12 cellular contexts compared by ENCODE assay signal in the genomic region with DNA sequence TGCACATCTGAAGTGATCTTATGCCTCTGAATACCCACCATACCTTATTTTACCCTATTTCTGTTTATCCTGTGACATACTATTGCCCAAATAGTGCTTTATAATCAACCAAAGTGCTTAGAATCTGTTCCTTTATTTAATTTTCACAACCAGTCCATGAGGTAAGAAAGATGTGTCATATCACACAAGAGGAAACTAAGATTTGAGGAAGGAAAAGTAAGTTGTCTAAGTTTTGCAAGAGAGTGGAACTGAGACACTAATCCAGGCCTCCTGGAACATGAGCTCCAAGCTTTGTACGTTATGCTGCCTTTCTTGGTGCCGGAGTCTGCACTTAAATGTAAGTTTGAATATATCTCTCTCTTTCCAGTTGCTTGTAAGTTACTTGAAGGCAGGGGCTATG. TPM values are rescaled to one million over a fixed set of nuclear protein-coding genes. Genes with fewer than 3 reads are reported as not detected.
DNase-seq lines count a peak whose midpoint lies in the region; ATAC-seq and TF ChIP-seq lines count a peak whose summit lies in the region.
"Had no signal": no experiment of that assay in that cellular context is flagged by ENCODE, and none has a peak within 500 bp of the region (broad histone marks: within the 10 kb centered on the region; RNA-seq: fewer than 3 reads in every experiment).

No MANE protein-coding gene starts in this region.

- 48 to 57% methylated on average over 2 of the region's 2 CpGs for WGBS in GM23248 (ENCODE audit: low coverage in 1 of 2, low lambda C conversion rate in 2 of 2, missing lambda C conversion rate in 2 of 2), 2 experiments
- 67 to 72% methylated on average over 2 of the region's 2 CpGs for WGBS in gastroesophageal sphincter (ENCODE audit: low coverage in 1 of 2), 2 donors
- no CpG with 5 or more reads among the region's 2 CpGs for WGBS in trophoblast cell (ENCODE audit: extremely low coverage, insufficient coverage, insufficient read length)
- WGBS in prostate gland = 80% methylated on average over 2 of the region's 2 CpGs

- H3K79me2 ChIP-seq in GM23248 (ENCODE audit: insufficient read depth) = peaks cover 89% of the 10 kb centered on the region
- H3K79me2 ChIP-seq in OCI-LY3 (ENCODE audit: low read length) = peaks cover 86% of the 10 kb centered on the region
- H3K79me2 ChIP-seq in trophoblast cell (ENCODE audit: control insufficient read depth, insufficient read depth, low read length, poor library complexity) = peaks cover 3% of the 10 kb centered on the region

- no peaks in the 10 kb centered on the region for H3K27me3 ChIP-seq in GM23248 (replicated peaks; ENCODE audit: insufficient read depth)
- no peaks in the 10 kb centered on the region for H3K27me3 ChIP-seq in OCI-LY3 (ENCODE audit: low read depth, low read length)
- no peaks in the 10 kb centered on the region for H3K27me3 ChIP-seq in gastroesophageal sphincter
- no peaks in the 10 kb centered on the region for H3K27me3 ChIP-seq in trophoblast cell (ENCODE audit: insufficient read depth, low read length)
- H3K27me3 ChIP-seq in prostate gland (replicated peaks; ENCODE audit: insufficient read depth) = no peaks in the 10 kb centered on the region

- no peak overlapping the region for H2BK5ac ChIP-seq in trophoblast cell (ENCODE audit: low read depth, low read length, poor library complexity)

- in situ Hi-C loops in GM23248 (cut with MboI) = no loop called here

- H2AFZ ChIP-seq in GM23248 = no peak overlapping the region
- H2AFZ ChIP-seq in OCI-LY3 (ENCODE audit: low read depth, low read length) = no peak overlapping the region
- no peak overlapping the region for H2AFZ ChIP-seq in trophoblast cell (ENCODE audit: insufficient read depth, low read length, poor library complexity)

- H3K18ac ChIP-seq in trophoblast cell (ENCODE audit: low read length) = no peak overlapping the region

- DNase-seq in GM23248 = peak; percentile 19
- DNase-seq in trophoblast cell = peak in 1 of 2 donors; percentile 16
- no peak for DNase-seq in prostate gland (ENCODE audit: low spot score)
- DNase-seq in immature natural killer cell = no peak
- DNase-seq in foreskin fibroblast = no peak
- DNase-seq: activated effector memory CD4-positive, alpha-beta T cell treated with Interleukin-2 at 50 U/mL for 16 hours; glutamatergic neuron had no signal

- H2BK120ac ChIP-seq in trophoblast cell (ENCODE audit: insufficient read depth, low read length, poor library complexity) = no peak overlapping the region

- TF ChIP-seq CTCF in OCI-LY3 (IDR thresholded peaks at IDR 0.05; ENCODE audit: low read depth, low read length) = no peak
- TF ChIP-seq CTCF in gastroesophageal sphincter (IDR thresholded peaks at IDR 0.05) = no peak
- no peak for TF ChIP-seq CTCF in prostate gland (IDR thresholded peaks at IDR 0.05)
- TF ChIP-seq CTCF in foreskin fibroblast (IDR thresholded peaks at IDR 0.05; ENCODE audit: low read depth, low read length) = no peak

- no peak overlapping the region for H3K14ac ChIP-seq in trophoblast cell (ENCODE audit: low read length)

- no peaks in the 10 kb centered on the region for H3F3A ChIP-seq in GM23248 (ENCODE audit: insufficient read depth)

- no peak overlapping the region for H2AK5ac ChIP-seq in trophoblast cell (ENCODE audit: low read length)

- H4K91ac ChIP-seq in trophoblast cell (ENCODE audit: low read depth, low read length) = no peak overlapping the region

- peak overlapping the region in 1 of 5 donors; percentile 10 for H3K4me3 Mint-ChIP-seq in immature natural killer cell
- H3K4me3 Mint-ChIP-seq: WTC11 had no signal

- no peak overlapping the region for H3K4me3 ChIP-seq in GM23248
- peak overlapping the region; percentile 59 for H3K4me3 ChIP-seq in OCI-LY3 (ENCODE audit: low read length)
- no peak overlapping the region for H3K4me3 ChIP-seq in gastroesophageal sphincter
- no peak overlapping the region for H3K4me3 ChIP-seq in trophoblast cell (ENCODE audit: low read depth, low read length)
- H3K4me3 ChIP-seq in prostate gland = no peak overlapping the region
- no peak overlapping the region for H3K4me3 ChIP-seq in foreskin fibroblast (ENCODE audit: low read depth in 1 of 2, low read length in 2 of 2)

- H3K4ac ChIP-seq in trophoblast cell (ENCODE audit: low read depth, low read length) = peak overlapping the region; percentile 75

- H4K20me1 ChIP-seq in GM23248 (ENCODE audit: insufficient read depth) (0 out of 2 replicates have a peak, but pooled peaks cover 5% of the 10 kb centered on the region), OCI-LY3 (ENCODE audit: insufficient read depth, low read length) (peaks cover 60% of the 10 kb centered on the region)

- TF ChIP-seq EP300 in gastroesophageal sphincter (IDR thresholded peaks at IDR 0.05) = no peak

- H3K4me2 ChIP-seq in GM23248 (ENCODE audit: unreplicated experiment) = no peak overlapping the region
- H3K4me2 ChIP-seq in OCI-LY3 (ENCODE audit: low read length) = peak overlapping the region; percentile 80
- H3K4me2 ChIP-seq in trophoblast cell (ENCODE audit: low read length) = no peak overlapping the region

- no peaks in the 10 kb centered on the region for H3K36me3 ChIP-seq in GM23248 (ENCODE audit: low read depth)
- peaks cover 7% of the 10 kb centered on the region for H3K36me3 ChIP-seq in OCI-LY3 (replicated peaks; ENCODE audit: low read depth, low read length)
- H3K36me3 ChIP-seq in gastroesophageal sphincter = peaks cover 0 to 22% of the 10 kb centered on the region in 2 donors
- H3K36me3 ChIP-seq in trophoblast cell (ENCODE audit: control insufficient read depth in 1 of 2, insufficient read depth in 2 of 2, low read length in 2 of 2) = peaks cover 2 to 7% of the 10 kb centered on the region in 2 experiments
- H3K36me3 ChIP-seq in prostate gland = no peaks in the 10 kb centered on the region

- H4K8ac ChIP-seq in trophoblast cell (ENCODE audit: low read depth, low read length) = no peak overlapping the region

- H3K27ac Mint-ChIP-seq in immature natural killer cell = peak overlapping the region in 2 of 6 donors; percentile 26 to 64

- no peak overlapping the region for H2BK12ac ChIP-seq in trophoblast cell (ENCODE audit: low read length)

- H3K4me1 Mint-ChIP-seq in immature natural killer cell = peaks cover 34 to 57% of the 10 kb centered on the region in 2 donors
- H3K4me1 Mint-ChIP-seq: WTC11 had no signal

- intact Hi-C loops in prostate gland (cut with DNase I) = no loop called here

- H3K27ac ChIP-seq in GM23248 = no peak overlapping the region
- H3K27ac ChIP-seq in OCI-LY3 (ENCODE audit: low read length) = peak overlapping the region; percentile 80
- H3K27ac ChIP-seq in gastroesophageal sphincter = no peak overlapping the region
- no peak overlapping the region for H3K27ac ChIP-seq in trophoblast cell (ENCODE audit: low read depth, low read length)
- H3K27ac ChIP-seq in prostate gland = no peak overlapping the region
- H3K27ac ChIP-seq: RWPE1 had no signal

- H3K36me3 Mint-ChIP-seq in immature natural killer cell = no peaks in the 10 kb centered on the region

- H3K9me3 Mint-ChIP-seq in immature natural killer cell = no peaks in the 10 kb centered on the region
- H3K9me3 Mint-ChIP-seq: WTC11 had no signal

- ATAC-seq in gastroesophageal sphincter (peak; percentile 46), HG03460 (IDR thresholded peaks at IDR 0.05; ENCODE audit: unreplicated experiment) (no peak)
- ATAC-seq: WTC11 had no signal

- H3K9ac ChIP-seq in GM23248 = no peak overlapping the region
- peak overlapping the region; percentile 19; the same call in 1 of the 2 replicates for H3K9ac ChIP-seq in OCI-LY3 (ENCODE audit: low read length)
- no peak overlapping the region for H3K9ac ChIP-seq in trophoblast cell (ENCODE audit: low read length)

- TF ChIP-seq POLR2A in gastroesophageal sphincter (IDR thresholded peaks at IDR 0.05) = no peak
- no peak for TF ChIP-seq POLR2A in prostate gland (IDR thresholded peaks at IDR 0.05)

- H3K4me1 ChIP-seq in GM23248 (ENCODE audit: insufficient read depth) = peaks cover 19% of the 10 kb centered on the region
- peaks cover 54% of the 10 kb centered on the region for H3K4me1 ChIP-seq in OCI-LY3 (ENCODE audit: low read length)
- peaks cover 16 to 70% (median 19%) of the 10 kb centered on the region in 3 donors for H3K4me1 ChIP-seq in gastroesophageal sphincter
- peaks cover 0 to 6% of the 10 kb centered on the region in 2 experiments for H3K4me1 ChIP-seq in trophoblast cell (ENCODE audit: control insufficient read depth in 1 of 2, insufficient read depth in 2 of 2, low read length in 2 of 2)
- H3K4me1 ChIP-seq in prostate gland (replicated peaks) = no peaks in the 10 kb centered on the region

- no peaks in the 10 kb centered on the region for H3K79me1 ChIP-seq in trophoblast cell (ENCODE audit: low read length)

- no peaks in the 10 kb centered on the region for H3K27me3 Mint-ChIP-seq in immature natural killer cell (ENCODE audit: low read depth in 3 of 3)

- no peak overlapping the region for H3K23ac ChIP-seq in trophoblast cell (ENCODE audit: low read length)

- H3K9me2 ChIP-seq in GM23248 (ENCODE audit: insufficient read depth) = no peaks in the 10 kb centered on the region

- H4K12ac ChIP-seq in trophoblast cell (ENCODE audit: low read depth, low read length) = no peak overlapping the region

- H3K9me3 ChIP-seq in GM23248 (ENCODE audit: low read depth) (no peaks in the 10 kb centered on the region), OCI-LY3 (ENCODE audit: insufficient read depth, low read length) (no peaks in the 10 kb centered on the region), gastroesophageal sphincter (no peaks in the 10 kb centered on the region), trophoblast cell (ENCODE audit: insufficient read depth, low read depth, low read length) (no peaks in the 10 kb centered on the region), prostate gland (no peaks in the 10 kb centered on the region)

RNA-seq across cellular contexts. Expression of a gene that starts 17.2 kb away (rescaled TPM):
- total RNA-seq in GM23248 (2014; rRNA removed; shearing (Covaris generic)) = 26.8 and 28.3 TPM in 2 replicates
- 9.8 and 12.6 TPM in 2 replicates for polyA plus RNA-seq in GM23248 (2016; fragmentation: Nextera tagmentation; extraction: Ambion mirVana)
- 10 to 100 TPM; 63.4 to 94.0 (median 77.8) TPM for total RNA-seq in gastroesophageal sphincter
- 25.5 and 26.6 TPM in 2 replicates for polyA plus RNA-seq in trophoblast cell (2013)
- total RNA-seq in prostate gland = 10 to 100 TPM; 61.2 to 85.1 TPM
- 10 to 100 TPM in 1 of 3 donors, 1 to 10 TPM in 2; 4.0 to 14.5 (median 7.2) TPM for polyA plus RNA-seq in immature natural killer cell

RNA-seq across cellular contexts. Expression of a gene that starts 31.6 kb away (rescaled TPM):
- 26.8 and 34.8 TPM in 2 replicates for total RNA-seq in GM23248 (2014; rRNA removed; shearing (Covaris generic))
- 25.5 and 26.7 TPM in 2 replicates for polyA plus RNA-seq in GM23248 (2016; fragmentation: Nextera tagmentation; extraction: Ambion mirVana)
- 10 to 100 TPM; 26.3 to 30.5 (median 29.8) TPM for total RNA-seq in gastroesophageal sphincter
- polyA plus RNA-seq in trophoblast cell (2013) = 39.8 and 41.7 TPM in 2 replicates
- 10 to 100 TPM; 32.9 to 81.0 TPM for total RNA-seq in prostate gland
- 10 to 100 TPM; 16.2 to 32.1 (median 25.2) TPM for polyA plus RNA-seq in immature natural killer cell

RNA-seq across cellular contexts. Expression of a gene that starts 38.1 kb away (rescaled TPM):
- total RNA-seq in GM23248 (2014; rRNA removed; shearing (Covaris generic)) = 4.5 and 5.9 TPM in 2 replicates
- 2.9 and 4.4 TPM in 2 replicates for polyA plus RNA-seq in GM23248 (2016; fragmentation: Nextera tagmentation; extraction: Ambion mirVana)
- total RNA-seq in gastroesophageal sphincter = under 1 TPM in 1 of 4 donors, not detected in 3; 0.45 TPM
- polyA plus RNA-seq in trophoblast cell (2013) = 13.6 and 14.2 TPM in 2 replicates
- total RNA-seq in prostate gland = 1 to 10 TPM in 1 of 2 donors, under 1 TPM in 1; 0.14 to 3.2 TPM
- 1 to 10 TPM in 1 of 3 donors, under 1 TPM in 2; 0.19 to 2.3 (median 0.57) TPM for polyA plus RNA-seq in immature natural killer cell
